19 cellular contexts compared by ENCODE assay signal in the genomic region with DNA sequence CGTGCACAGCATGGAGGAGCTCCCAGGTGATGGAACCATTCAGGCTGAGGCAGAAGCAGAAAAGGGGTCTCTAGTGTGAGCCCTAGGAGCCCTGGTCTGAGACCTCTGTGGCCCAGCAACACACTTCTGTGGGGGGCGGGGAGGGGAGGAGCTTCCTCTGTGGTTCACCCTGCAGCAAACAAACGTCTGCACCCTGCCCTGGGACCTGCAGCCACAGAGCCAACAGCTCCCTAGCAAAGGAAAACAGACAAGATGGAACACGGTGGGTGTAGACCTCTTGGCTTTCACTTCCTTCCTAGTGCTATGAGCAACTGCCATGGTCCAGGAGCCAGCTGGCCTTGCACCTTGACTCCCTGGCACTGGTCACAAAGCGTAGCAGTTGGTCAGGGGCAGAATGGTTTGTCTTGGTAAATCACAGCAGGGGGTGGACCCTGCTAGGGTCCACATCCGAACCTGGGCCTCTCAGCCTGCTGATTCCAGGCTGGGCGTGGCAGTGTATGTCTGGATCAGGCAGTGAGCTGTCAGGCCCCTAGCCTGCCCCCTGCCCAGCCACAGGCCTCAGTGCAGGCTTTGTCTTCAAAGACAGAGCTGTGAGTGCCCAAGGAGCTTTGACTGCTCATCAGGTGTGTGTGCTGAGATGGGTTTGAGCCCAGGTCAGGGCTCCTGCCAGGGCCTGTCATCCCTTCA. TPM values are rescaled to one million over a fixed set of nuclear protein-coding genes. Genes with fewer than 3 reads are reported as not detected.
DNase-seq lines count a peak whose midpoint lies in the region; ATAC-seq and TF ChIP-seq lines count a peak whose summit lies in the region.
"Had no signal": no experiment of that assay in that cellular context is flagged by ENCODE, and none has a peak within 500 bp of the region (broad histone marks: within the 10 kb centered on the region; RNA-seq: fewer than 3 reads in every experiment).

No MANE protein-coding gene starts in this region.

- CTCF ChIA-PET in mammary epithelial cell (lab: Charles Lee; ENCODE audit: low non-redundant PET), result no interaction called here

- peak overlapping the region; percentile 81 for H3K4me2 ChIP-seq in BLaER1
- H3K4me2 ChIP-seq in BLaER1 treated with 17β-estradiol and CSF1 and Interleukin-3, amounts not matched to agents 10 nM and 100 nM, result peak overlapping the region; percentile 58 to 92 (median 77)
- H3K4me2 ChIP-seq in mammary epithelial cell (ENCODE audit: insufficient read depth, low read depth, low read length), result no peak overlapping the region

- peak; percentile 10 for ATAC-seq in left lobe of liver
- ATAC-seq: activated naive CD4-positive, alpha-beta T cell treated with anti-CD3 and anti-CD28 coated beads, Interleukin-2, amount 50 U/mL, for 72 hours; heart left ventricle; lower lobe of right lung; pancreas; stimulated activated naive CD8-positive, alpha-beta T cell treated with anti-CD3 and anti-CD28 coated beads, Interleukin-15, Interleukin-2, amounts not matched to agents 100 U/mL and 50 U/mL, for 24 hours had no signal

- H3K4me3 ChIP-seq in BLaER1, result no peak overlapping the region
- H3K4me3 ChIP-seq in BLaER1 treated with 17β-estradiol and CSF1 and Interleukin-3, amounts not matched to agents 10 nM and 100 nM, result no peak overlapping the region; a peak in 3 of 20 replicates
- H3K4me3 ChIP-seq in mammary epithelial cell (replicated peaks in 1 of 3; ENCODE audit: insufficient read depth in 1 of 3, low read depth in 2 of 3, low read length in 3 of 3), result no peak overlapping the region
- no peak overlapping the region for H3K4me3 ChIP-seq in WERI-Rb-1 (ENCODE audit: low read depth, low read length)
- H3K4me3 ChIP-seq: coronary artery, heart left ventricle, lower lobe of right lung, pancreas had no signal

- H2AFZ ChIP-seq in mammary epithelial cell (ENCODE audit: low read depth, low read length), result no peak overlapping the region

- H4K20me1 ChIP-seq in BLaER1 (peaks cover under 1% of the 10 kb centered on the region; the same call in 1 of the 2 replicates), mammary epithelial cell (ENCODE audit: insufficient read depth, low read length) (no peaks in the 10 kb centered on the region)
- H4K20me1 ChIP-seq in BLaER1 treated with 17β-estradiol and CSF1 and Interleukin-3, amounts not matched to agents 10 nM and 100 nM, result peaks cover 0 to 32% (median 3%) of the 10 kb centered on the region in 11 experiments; a peak in 10 of 22 replicates

- H3K9me3 ChIP-seq in BLaER1 (no peaks in the 10 kb centered on the region), mammary epithelial cell (replicated peaks; ENCODE audit: insufficient read depth, low read length) (no peaks in the 10 kb centered on the region), WERI-Rb-1 (ENCODE audit: severe bottlenecking) (no peaks in the 10 kb centered on the region)
- no peaks in the 10 kb centered on the region for H3K9me3 ChIP-seq in BLaER1 treated with 17β-estradiol and CSF1 and Interleukin-3, amounts not matched to agents 10 nM and 100 nM (replicated peaks in 1 of 11)
- H3K9me3 ChIP-seq: heart left ventricle, lower lobe of right lung, pancreas had no signal

- WGBS in mammary epithelial cell (ENCODE audit: low coverage, missing lambda C conversion rate), result 91% methylated on average over 5 of the region's 7 CpGs

- TF ChIP-seq CTCF in mammary epithelial cell (conservative IDR thresholded peaks at IDR 0.05 in 1 of 2, IDR thresholded peaks at IDR 0.05 in 1 of 2; ENCODE audit: extremely low read depth in 1 of 2, insufficient read depth in 1 of 2, low read depth in 1 of 2, low read length in 2 of 2), result no peak
- TF ChIP-seq CTCF in WERI-Rb-1 (IDR thresholded peaks at IDR 0.05; ENCODE audit: low read depth, low read length), result no peak

- DNase-seq in Kasumi-1 (lab: John Stamatoyannopoulos, UW), result peak; percentile 5 to 37
- peak; percentile 45 for DNase-seq in left lobe of liver (ENCODE audit: low spot score)
- no peak for DNase-seq in GM19240 (ENCODE audit: insufficient read length, low spot score)
- no peak for DNase-seq in mammary epithelial cell
- DNase-seq in WERI-Rb-1, result no peak
- DNase-seq: activated CD4-positive, alpha-beta T cell treated with anti-CD3 and anti-CD28 coated beads for 48 hours; immature natural killer cell; lower lobe of right lung; NCI-H1048; NCI-H1930; stimulated activated naive CD8-positive, alpha-beta T cell treated with anti-CD3 and anti-CD28 coated beads, Interleukin-15, Interleukin-2, amounts not matched to agents 100 U/mL and 50 U/mL, for 24 hours; trophoblast cell had no signal

- dilution Hi-C loops in mammary epithelial cell (cut with HindIII; ENCODE audit: low sequenced_read_pairs), result no loop called here

- H3K4me1 ChIP-seq in BLaER1, result peaks cover 66% of the 10 kb centered on the region
- peaks cover 34 to 72% (median 64%) of the 10 kb centered on the region in 10 experiments for H3K4me1 ChIP-seq in BLaER1 treated with 17β-estradiol and CSF1 and Interleukin-3, amounts not matched to agents 10 nM and 100 nM
- H3K4me1 ChIP-seq in mammary epithelial cell (ENCODE audit: insufficient read depth, low read length), result no peaks in the 10 kb centered on the region
- H3K4me1 ChIP-seq: heart left ventricle, lower lobe of right lung, pancreas had no signal

- peak overlapping the region; percentile 46; the same call in 1 of the 2 replicates for H3K9ac ChIP-seq in BLaER1
- H3K9ac ChIP-seq in BLaER1 treated with 17β-estradiol and CSF1 and Interleukin-3, amounts not matched to agents 10 nM and 100 nM, result peak overlapping the region in 4 of 11 experiments; percentile 9 to 36 (median 22); a peak in 5 of 22 replicates
- no peak overlapping the region for H3K9ac ChIP-seq in mammary epithelial cell (ENCODE audit: insufficient read depth, low read length)

- H3K27me3 ChIP-seq in BLaER1 (no peaks in the 10 kb centered on the region), mammary epithelial cell (ENCODE audit: insufficient read depth, low read length) (no peaks in the 10 kb centered on the region), WERI-Rb-1 (ENCODE audit: insufficient read depth, low read depth, severe bottlenecking) (no peaks in the 10 kb centered on the region)
- H3K27me3 ChIP-seq in BLaER1 treated with 17β-estradiol and CSF1 and Interleukin-3, amounts not matched to agents 10 nM and 100 nM, result no peaks in the 10 kb centered on the region
- H3K27me3 ChIP-seq: heart left ventricle, pancreas had no signal

- H3K27ac ChIP-seq in BLaER1 (peak overlapping the region; percentile 70), mammary epithelial cell (ENCODE audit: insufficient read depth, low read depth, low read length) (no peak overlapping the region), WERI-Rb-1 (no peak overlapping the region)
- H3K27ac ChIP-seq in BLaER1 treated with 17β-estradiol and CSF1 and Interleukin-3, amounts not matched to agents 10 nM and 100 nM, result peak overlapping the region in 9 of 11 experiments; percentile 8 to 54 (median 50); a peak in 14 of 22 replicates
- H3K27ac ChIP-seq: coronary artery, heart left ventricle, lower lobe of right lung, pancreas had no signal

- BruUV-seq in mammary epithelial cell (replicated peaks; lab: Mats Ljungman, UMichigan), result no TSS peak

- H3K36me3 ChIP-seq in BLaER1 (peaks cover 35% of the 10 kb centered on the region), mammary epithelial cell (ENCODE audit: insufficient read depth, low read length) (no peaks in the 10 kb centered on the region), WERI-Rb-1 (peaks cover 12% of the 10 kb centered on the region; the same call in 1 of the 2 replicates)
- peaks cover 0 to 51% (median 22%) of the 10 kb centered on the region in 11 experiments; a peak in 19 of 22 replicates for H3K36me3 ChIP-seq in BLaER1 treated with 17β-estradiol and CSF1 and Interleukin-3, amounts not matched to agents 10 nM and 100 nM
- H3K36me3 ChIP-seq: pancreas had no signal

- in situ Hi-C loops in mammary epithelial cell (cut with MboI; ENCODE audit: low sequenced_read_pairs in 2 of 2), result no loop called here

- intact Hi-C loops in mammary epithelial cell (cut with micrococcal nuclease), result no loop called here

- H3K79me2 ChIP-seq in mammary epithelial cell (ENCODE audit: insufficient read depth, low read length), result no peaks in the 10 kb centered on the region

RNA-seq across cellular contexts. Expression of a gene that starts 6.7 kb away (rescaled TPM):
- total RNA-seq in left lobe of liver, result not detected
- total RNA-seq in mammary epithelial cell, result under 1 TPM in 1 of 2 donors, not detected in 1; 0.50 TPM
- polyA plus RNA-seq in mammary epithelial cell, result not detected
- 2.1 TPM for polyA minus RNA-seq in mammary epithelial cell
- total RNA-seq: activated naive CD4-positive, alpha-beta T cell treated with anti-CD3 and anti-CD28 coated beads, Interleukin-2, amount 50 U/mL, for 72 hours; lower lobe of right lung; NCI-H460; pancreas had no signal

RNA-seq across cellular contexts. Expression of a gene that starts 11.0 kb away (rescaled TPM):
- total RNA-seq in left lobe of liver (38.0 TPM), mammary epithelial cell (10 to 100 TPM; 19.2 to 38.4 TPM)
- polyA plus RNA-seq in mammary epithelial cell, result 40.7 TPM
- polyA minus RNA-seq in mammary epithelial cell, result 48.7 TPM

RNA-seq across cellular contexts. Expression of a gene that starts 23.4 kb away (rescaled TPM):
- 59.4 TPM for total RNA-seq in left lobe of liver
- 10 to 100 TPM; 27.7 to 41.5 TPM for total RNA-seq in mammary epithelial cell
- 34.0 TPM for polyA plus RNA-seq in mammary epithelial cell
- 54.0 TPM for polyA minus RNA-seq in mammary epithelial cell

RNA-seq across cellular contexts. Expression of a gene that starts 23.5 kb away (rescaled TPM):
- total RNA-seq in left lobe of liver (838 TPM), mammary epithelial cell (10 to 100 TPM in 1 of 2 donors, 1 to 10 TPM in 1; 8.3 to 13.6 TPM)
- 5.5 TPM for polyA plus RNA-seq in mammary epithelial cell
- not detected for polyA minus RNA-seq in mammary epithelial cell

RNA-seq across cellular contexts. Expression of a gene that starts 38.6 kb away (rescaled TPM):
- total RNA-seq in left lobe of liver (74.4 TPM), mammary epithelial cell (100 to 1,000 TPM; 130 to 183 TPM)
- 188 TPM for polyA plus RNA-seq in mammary epithelial cell
- 270 TPM for polyA minus RNA-seq in mammary epithelial cell

Comparison
In these comparisons a context has a peak if more than half of its experiments do, and no peak if none do; other contexts are left out.
1. H3K27ac ChIP-seq: peak in BLaER1 (single experiment) and BLaER1 treated with 17β-estradiol and CSF1 and Interleukin-3, amounts not matched to agents 10 nM and 100 nM (9 of 11); none in mammary epithelial cell (single experiment) and WERI-Rb-1 (single experiment).
2. DNase-seq: peak in Kasumi-1 (2 of 2) and left lobe of liver (single experiment); none in GM19240 (single experiment), mammary epithelial cell (single experiment) and WERI-Rb-1 (single experiment).